In genomic region chr5:134651531-134651930, GRCh38 we compare ENCODE assay signal across 1 cellular context.
TF ChIP-seq lines count a peak whose summit lies in the region.

No MANE protein-coding gene starts in this region.

TF ChIP-seq in HepG2, 621 proteins besides CTCF, POLR2A, EP300 and RAD21:
- no peak for TF ChIP-seq NFRKB (IDR thresholded peaks at IDR 0.05)
- no peak for TF ChIP-seq YEATS4 (CRISPR knock-in tag; IDR thresholded peaks at IDR 0.05; ENCODE audit: borderline replicate concordance)
- no peak for TF ChIP-seq NR0B2 (CRISPR knock-in tag; IDR thresholded peaks at IDR 0.05)
- no peak for TF ChIP-seq FOXC1 (CRISPR knock-in tag; IDR thresholded peaks at IDR 0.05; ENCODE audit: borderline replicate concordance)
- no peak for TF ChIP-seq JARID2 (CRISPR knock-in tag; IDR thresholded peaks at IDR 0.05; ENCODE audit: insufficient replicate concordance)
- TF ChIP-seq ZNF234 (CRISPR knock-in tag; conservative IDR thresholded peaks at IDR 0.05), result no peak
- no peak for TF ChIP-seq ARHGAP35 (CRISPR knock-in tag; IDR thresholded peaks at IDR 0.05; ENCODE audit: borderline replicate concordance)
- no peak for TF ChIP-seq ZMYM2 (CRISPR knock-in tag; IDR thresholded peaks at IDR 0.05)
- TF ChIP-seq PCBP1 (IDR thresholded peaks at IDR 0.05; ENCODE audit: borderline replicate concordance, low read depth, low read length), result no peak
- TF ChIP-seq PBX2 (CRISPR knock-in tag; IDR thresholded peaks at IDR 0.05), result no peak
- no peak for TF ChIP-seq SIX4 (CRISPR knock-in tag; IDR thresholded peaks at IDR 0.05)
- no peak for TF ChIP-seq ZNF383 (CRISPR knock-in tag; IDR thresholded peaks at IDR 0.05; ENCODE audit: borderline replicate concordance)
- TF ChIP-seq ZSCAN25 (CRISPR knock-in tag; IDR thresholded peaks at IDR 0.05), result no peak
- no peak for TF ChIP-seq ZNF672 (CRISPR knock-in tag; IDR thresholded peaks at IDR 0.05)
- TF ChIP-seq ZUFSP (CRISPR knock-in tag; IDR thresholded peaks at IDR 0.05; ENCODE audit: borderline replicate concordance), result no peak
- TF ChIP-seq ZSCAN5A (CRISPR knock-in tag; IDR thresholded peaks at IDR 0.05; ENCODE audit: borderline replicate concordance), result no peak
- TF ChIP-seq ZNF3 (CRISPR knock-in tag; IDR thresholded peaks at IDR 0.05), result no peak
- TF ChIP-seq ZNF607 (CRISPR knock-in tag; IDR thresholded peaks at IDR 0.05; ENCODE audit: borderline replicate concordance), result no peak
- TF ChIP-seq MXD3 (CRISPR knock-in tag; IDR thresholded peaks at IDR 0.05), result no peak
- no peak for TF ChIP-seq ATF3 (CRISPR knock-in tag; IDR thresholded peaks at IDR 0.05)
